In genomic region chr17:31388770-31389672, GRCh38 we compare ENCODE assay signal across 8 cellular contexts. TPM values are rescaled to one million over a fixed set of nuclear protein-coding genes. Genes with fewer than 3 reads are reported as not detected.
DNase-seq lines count a peak whose midpoint lies in the region; ATAC-seq and TF ChIP-seq lines count a peak whose summit lies in the region.

No MANE protein-coding gene starts in this region.

- H3K36me3 ChIP-seq in transverse colon = no peaks in the 10 kb centered on the region

- H3K4me3 ChIP-seq in transverse colon = no peak overlapping the region

- peaks cover 57% of the 10 kb centered on the region for H3K27me3 ChIP-seq in transverse colon

- H3K9me3 ChIP-seq in transverse colon = no peaks in the 10 kb centered on the region

- no peak for TF ChIP-seq POLR2A in transverse colon (IDR thresholded peaks at IDR 0.05)

- TF ChIP-seq EP300 in transverse colon (IDR thresholded peaks at IDR 0.05; ENCODE audit: low read depth) = no peak

- H3K4me1 ChIP-seq in transverse colon = peaks cover 5 to 13% (median 11%) of the 10 kb centered on the region in 4 donors

- WGBS in transverse colon (ENCODE audit: low coverage in 1 of 2), 2 donors = 51 to 83% methylated on average over 1 to 18 of the region's 18 CpGs

- peak; percentile 7 for DNase-seq in COR-L47 (lab: John Stamatoyannopoulos, UW)
- peak; percentile 34 for DNase-seq in HT1080 (ENCODE audit: low read depth)
- DNase-seq in cerebellum (ENCODE audit: low spot score) = peak; percentile 72
- DNase-seq in medulla oblongata (ENCODE audit: extremely low spot score) = peak; percentile 63
- no peak for DNase-seq in transverse colon
- no peak for DNase-seq in HCEC 1CT

- intact Hi-C loops in transverse colon (cut with DNase I; ENCODE audit: low total_unique reads) = no loop called here

- peak; percentile 96 for TF ChIP-seq CTCF in VCaP (conservative IDR thresholded peaks at IDR 0.05)
- peak; percentile 31 to 49 (median 42) for TF ChIP-seq CTCF in transverse colon (IDR thresholded peaks at IDR 0.05)

- in situ Hi-C loops in transverse colon (cut with MboI; ENCODE audit: low pct_ligation_motif_present in 1 of 4, low pct_unique_long_range_greater_than_20kb in 1 of 4, low sequenced_read_pairs in 3 of 4) = no loop called here

- ATAC-seq in HG02938 (IDR thresholded peaks at IDR 0.05; ENCODE audit: unreplicated experiment) = no peak

- H3K27ac ChIP-seq in VCaP (no peak overlapping the region), transverse colon (no peak overlapping the region)

RNA-seq across cellular contexts. Expression of gene RAB11FIP4, which starts 2.5 kb away (rescaled TPM):
- 0.03 and 0.10 TPM in 2 replicates for total RNA-seq in HT1080 (2014; rRNA removed; shearing (Covaris generic))
- polyA plus RNA-seq in HT1080 (2015; cell fraction: cytosol; rRNA removed) = 0.26 and 0.40 TPM in 2 replicates
- polyA plus RNA-seq in HT1080 (2015; cell fraction: nucleus; rRNA removed) = 0.26 and 1.2 TPM in 2 replicates
- total RNA-seq in cerebellum (27.8 TPM), transverse colon (100 to 1,000 TPM in 1 of 4 donors, 10 to 100 TPM in 3; 41.0 to 173 (median 53.7) TPM)

Comparison
In these comparisons a context has a peak if more than half of its experiments do, and no peak if none do; other contexts are left out.
1. DNase-seq: peak in COR-L47 (single experiment), HT1080 (single experiment), cerebellum (single experiment) and medulla oblongata (single experiment); none in transverse colon (single experiment) and HCEC 1CT (single experiment).
2. RNA of gene RAB11FIP4, which starts 2.5 kb away (total RNA-seq): 41.0 to 173 TPM in transverse colon and 27.8 TPM in cerebellum (single experiment); 0.03 to 0.10 TPM in HT1080; every median in the first group is over 10 times any median in the second.